Comparison of ENCODE assay signal across 7 cellular contexts in genomic region chr18:24118750-24119577, GRCh38. TPM values are rescaled to one million over a fixed set of nuclear protein-coding genes. Genes with fewer than 3 reads are reported as not detected.
A peak's percentile ranks its signal among the peaks of the same experiment; 100 is the strongest.
DNase-seq lines count a peak whose midpoint lies in the region; ATAC-seq, FAIRE-seq and TF ChIP-seq lines count a peak whose summit lies in the region.

No MANE protein-coding gene starts in this region.

- no peaks in the 10 kb centered on the region for H3K27me3 Mint-ChIP-seq in WTC11 (ENCODE audit: low read depth)

- TF ChIP-seq CTCF in GM13976 (IDR thresholded peaks at IDR 0.05; ENCODE audit: borderline replicate concordance, control extremely low read depth, extremely low read depth, insufficient read depth, missing control alignments) (peak; percentile 82), WTC11 (IDR thresholded peaks at IDR 0.05) (peak; percentile 89), bronchial epithelial cell (IDR thresholded peaks at IDR 0.05; ENCODE audit: insufficient read depth, low read length, severe bottlenecking) (peak; percentile 67)

- no peaks in the 10 kb centered on the region for H3K27me3 ChIP-seq in bronchial epithelial cell (ENCODE audit: control insufficient read depth, insufficient read depth, low read length)

- CTCF ChIA-PET in WTC11 (lab: Charles Lee): interaction anchor here (1.2 to 1.3 kb wide), 2 partner anchors 96 to 104 kb away, joined by 3 read pairs; no protein-coding TSS in a partner anchor

- H3K9me3 Mint-ChIP-seq in WTC11: peaks cover 4% of the 10 kb centered on the region

- peaks cover 3% of the 10 kb centered on the region for H3K36me3 ChIP-seq in bronchial epithelial cell (ENCODE audit: control insufficient read depth, insufficient read depth, low read length)

- in situ Hi-C loops in GM13976 (cut with MboI; ENCODE audit: low sequenced_read_pairs, unreplicated experiment): loop anchor here (10.0 kb wide), 1 partner anchor 294 kb away; no protein-coding TSS in a partner anchor

- no peak overlapping the region for H3K27ac Mint-ChIP-seq in WTC11

- H3K4me1 Mint-ChIP-seq in WTC11: no peaks in the 10 kb centered on the region

- no peak overlapping the region for H3K4me3 ChIP-seq in bronchial epithelial cell (ENCODE audit: low read depth, low read length)

- DNase-seq in GM13976 (ENCODE audit: low spot score): peak; percentile 64
- DNase-seq in NCI-H2171 (lab: John Stamatoyannopoulos, UW): peak; percentile 69
- DNase-seq in WTC11 (ENCODE audit: low spot score): peak; percentile 70
- peak; percentile 80 for DNase-seq in bronchial epithelial cell (ENCODE audit: low read depth)
- peak; percentile 78 for DNase-seq in kidney tubule cell (ENCODE audit: low spot score)
- peak; percentile 76 for DNase-seq in stimulated activated CD4-positive, alpha-beta T cell treated with anti-CD3 and anti-CD28 coated beads, Interleukin-4, amount 100 ng/mL, for 1 hour

- peak; percentile 81 for ATAC-seq in HG03095 (IDR thresholded peaks at IDR 0.05; ENCODE audit: unreplicated experiment)
- ATAC-seq in WTC11: peak; percentile 61

- no peak for FAIRE-seq in bronchial epithelial cell (lab: Jason Lieb, UNC)

- POLR2A ChIA-PET in WTC11 (lab: Charles Lee): no interaction called here

- peaks cover 13% of the 10 kb centered on the region for H3K36me3 Mint-ChIP-seq in WTC11

- no peak overlapping the region for H3K4me3 Mint-ChIP-seq in WTC11

TF ChIP-seq in WTC11, 78 proteins besides CTCF, POLR2A, EP300 and RAD21:
- TF ChIP-seq ZNF121 (CRISPR knock-in tag; IDR thresholded peaks at IDR 0.05): peak; percentile 50; the same call in 1 of the 2 replicates
- no peak for TF ChIP-seq ZNF281 (CRISPR knock-in tag; IDR thresholded peaks at IDR 0.05)
- TF ChIP-seq ZNF416 (CRISPR knock-in tag; IDR thresholded peaks at IDR 0.05): no peak
- TF ChIP-seq USF2 (CRISPR knock-in tag; IDR thresholded peaks at IDR 0.05): peak; percentile 90
- peak; percentile 91 for TF ChIP-seq USF1 (CRISPR knock-in tag; IDR thresholded peaks at IDR 0.05)
- TF ChIP-seq OVOL2 (CRISPR knock-in tag; IDR thresholded peaks at IDR 0.05; ENCODE audit: borderline replicate concordance): no peak

RNA-seq across cellular contexts. Expression of gene CABYR, which starts 19.9 kb away (rescaled TPM):
- 12.9 to 19.3 TPM (median 16.1 TPM) in 3 replicates for total RNA-seq in WTC11 (2021)
- total RNA-seq in bronchial epithelial cell: 0.79 and 0.90 TPM in 2 replicates
